In genomic region chr7:44275829-44276570, GRCh38 we compare ENCODE assay signal across 2 cellular contexts.
TF ChIP-seq lines count a peak whose summit lies in the region.

No MANE protein-coding gene starts in this region.

TF ChIP-seq in HEK293, 187 proteins besides CTCF, POLR2A, EP300 and RAD21 (continued from another document and continues in another):
- TF ChIP-seq ZIC2 (tag by site-specific recombination; IDR thresholded peaks at IDR 0.05) (peak; percentile 98), ZNF23 (tag by site-specific recombination; IDR thresholded peaks at IDR 0.05; ENCODE audit: borderline replicate concordance) (no peak), RBAK (tag by site-specific recombination; IDR thresholded peaks at IDR 0.05) (no peak), ZNF214 (tag by site-specific recombination; IDR thresholded peaks at IDR 0.05; ENCODE audit: borderline replicate concordance) (no peak), IKZF3 (tag by site-specific recombination; IDR thresholded peaks at IDR 0.05) (no peak), ZNF639 (tag by site-specific recombination; IDR thresholded peaks at IDR 0.05) (no peak), ZNF529 (tag by site-specific recombination; IDR thresholded peaks at IDR 0.05; ENCODE audit: insufficient replicate concordance) (no peak), ZNF501 (tag by site-specific recombination; IDR thresholded peaks at IDR 0.05) (no peak), ZNF391 (tag by site-specific recombination; IDR thresholded peaks at IDR 0.05; ENCODE audit: borderline replicate concordance, low read depth) (no peak), ZNF19 (tag by site-specific recombination; IDR thresholded peaks at IDR 0.05; ENCODE audit: low read depth) (no peak), MYNN (tag by site-specific recombination; IDR thresholded peaks at IDR 0.05; ENCODE audit: borderline replicate concordance) (no peak), HOXA7 (CRISPR knock-in tag; IDR thresholded peaks at IDR 0.05; ENCODE audit: borderline replicate concordance) (no peak), KLF10 (tag by site-specific recombination; IDR thresholded peaks at IDR 0.05) (no peak), GLI4 (tag by site-specific recombination; IDR thresholded peaks at IDR 0.05) (no peak), ZNF223 (tag by site-specific recombination; IDR thresholded peaks at IDR 0.05) (no peak), ZNF341 (tag by site-specific recombination; IDR thresholded peaks at IDR 0.05; ENCODE audit: low read depth) (0 out of 2 replicates have a peak, but pooled peaks have one; percentile 13), ZNF514 (tag by site-specific recombination; IDR thresholded peaks at IDR 0.05) (no peak), ZSCAN30 (tag by site-specific recombination; IDR thresholded peaks at IDR 0.05) (no peak), FEZF1 (tag by site-specific recombination; IDR thresholded peaks at IDR 0.05) (no peak), ZNF37A (tag by site-specific recombination; IDR thresholded peaks at IDR 0.05) (no peak), ZNF560 (tag by site-specific recombination; IDR thresholded peaks at IDR 0.05; ENCODE audit: borderline replicate concordance) (no peak), ZNF830 (tag by site-specific recombination; IDR thresholded peaks at IDR 0.05; ENCODE audit: low read depth) (no peak), SETDB1 (IDR thresholded peaks at IDR 0.05; ENCODE audit: insufficient read length, low read length) (no peak), ZBTB1 (tag by site-specific recombination; IDR thresholded peaks at IDR 0.05) (no peak), ZNF776 (tag by site-specific recombination; IDR thresholded peaks at IDR 0.05; ENCODE audit: borderline replicate concordance) (no peak), ZNF530 (tag by site-specific recombination; IDR thresholded peaks at IDR 0.05; ENCODE audit: low read depth) (no peak), ZBTB20 (tag by site-specific recombination; IDR thresholded peaks at IDR 0.05) (no peak), GLIS1 (tag by site-specific recombination; IDR thresholded peaks at IDR 0.05) (peak; percentile 99), ZNF585B (tag by site-specific recombination; IDR thresholded peaks at IDR 0.05) (no peak), ZNF416 (tag by site-specific recombination; IDR thresholded peaks at IDR 0.05) (no peak), ZBTB21 (tag by site-specific recombination; IDR thresholded peaks at IDR 0.05) (no peak), GFI1B (tag by site-specific recombination; IDR thresholded peaks at IDR 0.05) (no peak)
- TF ChIP-seq, protein P1, sequence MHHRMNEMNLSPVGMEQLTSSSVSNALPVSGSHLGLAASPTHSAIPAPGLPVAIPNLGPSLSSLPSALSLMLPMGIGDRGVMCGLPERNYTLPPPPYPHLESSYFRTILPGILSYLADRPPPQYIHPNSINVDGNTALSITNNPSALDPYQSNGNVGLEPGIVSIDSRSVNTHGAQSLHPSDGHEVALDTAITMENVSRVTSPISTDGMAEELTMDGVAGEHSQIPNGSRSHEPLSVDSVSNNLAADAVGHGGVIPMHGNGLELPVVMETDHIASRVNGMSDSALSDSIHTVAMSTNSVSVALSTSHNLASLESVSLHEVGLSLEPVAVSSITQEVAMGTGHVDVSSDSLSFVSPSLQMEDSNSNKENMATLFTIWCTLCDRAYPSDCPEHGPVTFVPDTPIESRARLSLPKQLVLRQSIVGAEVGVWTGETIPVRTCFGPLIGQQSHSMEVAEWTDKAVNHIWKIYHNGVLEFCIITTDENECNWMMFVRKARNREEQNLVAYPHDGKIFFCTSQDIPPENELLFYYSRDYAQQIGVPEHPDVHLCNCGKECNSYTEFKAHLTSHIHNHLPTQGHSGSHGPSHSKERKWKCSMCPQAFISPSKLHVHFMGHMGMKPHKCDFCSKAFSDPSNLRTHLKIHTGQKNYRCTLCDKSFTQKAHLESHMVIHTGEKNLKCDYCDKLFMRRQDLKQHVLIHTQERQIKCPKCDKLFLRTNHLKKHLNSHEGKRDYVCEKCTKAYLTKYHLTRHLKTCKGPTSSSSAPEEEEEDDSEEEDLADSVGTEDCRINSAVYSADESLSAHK (tag by site-specific recombination; IDR thresholded peaks at IDR 0.05) = no peak
- TF ChIP-seq, protein P2, sequence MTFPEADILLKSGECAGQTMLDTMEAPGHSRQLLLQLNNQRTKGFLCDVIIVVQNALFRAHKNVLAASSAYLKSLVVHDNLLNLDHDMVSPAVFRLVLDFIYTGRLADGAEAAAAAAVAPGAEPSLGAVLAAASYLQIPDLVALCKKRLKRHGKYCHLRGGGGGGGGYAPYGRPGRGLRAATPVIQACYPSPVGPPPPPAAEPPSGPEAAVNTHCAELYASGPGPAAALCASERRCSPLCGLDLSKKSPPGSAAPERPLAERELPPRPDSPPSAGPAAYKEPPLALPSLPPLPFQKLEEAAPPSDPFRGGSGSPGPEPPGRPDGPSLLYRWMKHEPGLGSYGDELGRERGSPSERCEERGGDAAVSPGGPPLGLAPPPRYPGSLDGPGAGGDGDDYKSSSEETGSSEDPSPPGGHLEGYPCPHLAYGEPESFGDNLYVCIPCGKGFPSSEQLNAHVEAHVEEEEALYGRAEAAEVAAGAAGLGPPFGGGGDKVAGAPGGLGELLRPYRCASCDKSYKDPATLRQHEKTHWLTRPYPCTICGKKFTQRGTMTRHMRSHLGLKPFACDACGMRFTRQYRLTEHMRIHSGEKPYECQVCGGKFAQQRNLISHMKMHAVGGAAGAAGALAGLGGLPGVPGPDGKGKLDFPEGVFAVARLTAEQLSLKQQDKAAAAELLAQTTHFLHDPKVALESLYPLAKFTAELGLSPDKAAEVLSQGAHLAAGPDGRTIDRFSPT (tag by site-specific recombination; IDR thresholded peaks at IDR 0.05) = no peak

TF ChIP-seq in SK-N-SH, 30 proteins besides CTCF, POLR2A, EP300 and RAD21 (continued from another document):
- TF ChIP-seq PBX3 (IDR thresholded peaks at IDR 0.05) (no peak), POLR2AphosphoS5 (IDR thresholded peaks at IDR 0.05; ENCODE audit: low read depth, low read length) (no peak), FOSL2 (IDR thresholded peaks at IDR 0.05; ENCODE audit: borderline replicate concordance, low read depth) (no peak), NFIC (IDR thresholded peaks at IDR 0.05; ENCODE audit: borderline replicate concordance) (no peak), MAX (IDR thresholded peaks at IDR 0.05; ENCODE audit: low read depth) (no peak), USF1 (IDR thresholded peaks at IDR 0.05; ENCODE audit: borderline replicate concordance, low read depth) (no peak)
- TF ChIP-seq, protein P3, sequence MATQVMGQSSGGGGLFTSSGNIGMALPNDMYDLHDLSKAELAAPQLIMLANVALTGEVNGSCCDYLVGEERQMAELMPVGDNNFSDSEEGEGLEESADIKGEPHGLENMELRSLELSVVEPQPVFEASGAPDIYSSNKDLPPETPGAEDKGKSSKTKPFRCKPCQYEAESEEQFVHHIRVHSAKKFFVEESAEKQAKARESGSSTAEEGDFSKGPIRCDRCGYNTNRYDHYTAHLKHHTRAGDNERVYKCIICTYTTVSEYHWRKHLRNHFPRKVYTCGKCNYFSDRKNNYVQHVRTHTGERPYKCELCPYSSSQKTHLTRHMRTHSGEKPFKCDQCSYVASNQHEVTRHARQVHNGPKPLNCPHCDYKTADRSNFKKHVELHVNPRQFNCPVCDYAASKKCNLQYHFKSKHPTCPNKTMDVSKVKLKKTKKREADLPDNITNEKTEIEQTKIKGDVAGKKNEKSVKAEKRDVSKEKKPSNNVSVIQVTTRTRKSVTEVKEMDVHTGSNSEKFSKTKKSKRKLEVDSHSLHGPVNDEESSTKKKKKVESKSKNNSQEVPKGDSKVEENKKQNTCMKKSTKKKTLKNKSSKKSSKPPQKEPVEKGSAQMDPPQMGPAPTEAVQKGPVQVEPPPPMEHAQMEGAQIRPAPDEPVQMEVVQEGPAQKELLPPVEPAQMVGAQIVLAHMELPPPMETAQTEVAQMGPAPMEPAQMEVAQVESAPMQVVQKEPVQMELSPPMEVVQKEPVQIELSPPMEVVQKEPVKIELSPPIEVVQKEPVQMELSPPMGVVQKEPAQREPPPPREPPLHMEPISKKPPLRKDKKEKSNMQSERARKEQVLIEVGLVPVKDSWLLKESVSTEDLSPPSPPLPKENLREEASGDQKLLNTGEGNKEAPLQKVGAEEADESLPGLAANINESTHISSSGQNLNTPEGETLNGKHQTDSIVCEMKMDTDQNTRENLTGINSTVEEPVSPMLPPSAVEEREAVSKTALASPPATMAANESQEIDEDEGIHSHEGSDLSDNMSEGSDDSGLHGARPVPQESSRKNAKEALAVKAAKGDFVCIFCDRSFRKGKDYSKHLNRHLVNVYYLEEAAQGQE (IDR thresholded peaks at IDR 0.05; ENCODE audit: low read depth, low read length) = no peak
